In the genomic region with DNA sequence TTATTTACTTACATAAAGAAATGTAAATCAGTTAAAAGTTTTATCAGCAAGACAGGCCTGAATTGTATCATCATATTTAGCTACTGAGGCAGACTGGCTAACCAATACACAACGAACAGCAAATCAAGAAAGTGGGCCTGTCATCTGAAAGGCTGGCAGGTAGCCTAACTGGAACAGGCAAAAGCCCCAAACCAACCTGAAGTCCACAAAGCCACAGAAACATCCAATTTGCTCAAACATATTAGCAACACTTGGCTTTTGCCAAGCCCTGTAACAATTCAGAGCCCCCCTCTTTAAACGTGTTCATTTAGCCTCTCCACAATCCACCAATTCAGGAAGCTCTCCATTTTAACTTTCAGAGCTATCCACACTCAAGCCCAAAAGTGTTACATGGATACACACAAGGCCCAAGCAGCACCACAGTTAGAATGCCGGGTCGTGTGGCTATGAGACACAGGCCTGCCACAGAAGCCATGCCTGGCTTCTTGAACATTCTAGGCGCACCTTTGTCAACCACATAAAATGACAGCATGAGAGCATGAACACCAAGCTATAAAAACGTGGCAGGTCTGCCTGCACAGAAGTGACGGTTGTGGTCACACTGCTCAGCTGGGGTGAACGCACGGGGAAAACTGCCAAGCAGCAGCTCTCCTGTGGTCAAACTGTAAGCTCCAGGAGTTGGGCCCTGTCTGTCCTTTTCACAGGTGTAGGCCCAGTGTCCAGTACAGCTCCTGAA, we compare ENCODE assay signal across 10 cellular contexts. TPM values are rescaled to one million over a fixed set of nuclear protein-coding genes. Genes with fewer than 3 reads are reported as not detected.
DNase-seq lines count a peak whose midpoint lies in the region; ATAC-seq and TF ChIP-seq lines count a peak whose summit lies in the region.
"Had no signal": no experiment of that assay in that cellular context is flagged by ENCODE, and none has a peak within 500 bp of the region (broad histone marks: within the 10 kb centered on the region; RNA-seq: fewer than 3 reads in every experiment).

No MANE protein-coding gene starts in this region.

- peaks cover 45 to 51% of the 10 kb centered on the region in 2 donors for H3K36me3 Mint-ChIP-seq in CD14-positive monocyte
- H3K36me3 Mint-ChIP-seq in activated CD8-positive, alpha-beta memory T cell treated with anti-CD3 and anti-CD28 coated beads, Interleukin-2, amount 10 ng/mL, durations not matched to agents 7 days and 5 days, result peaks cover 50% of the 10 kb centered on the region

- H3K4me3 ChIP-seq in H7 (ENCODE audit: insufficient read depth, low read depth, low read length), result no peak overlapping the region
- H3K4me3 ChIP-seq: MG63 had no signal

- H3K27ac Mint-ChIP-seq in CD14-positive monocyte, result peak overlapping the region in 5 of 7 donors; percentile 54 to 78 (median 65)
- peak overlapping the region; percentile 94 for H3K27ac Mint-ChIP-seq in activated CD8-positive, alpha-beta memory T cell treated with anti-CD3 and anti-CD28 coated beads, Interleukin-2, amount 10 ng/mL, durations not matched to agents 7 days and 5 days

- DNase-seq in CD14-positive monocyte (ENCODE audit: low spot score), result no peak
- DNase-seq in activated CD8-positive, alpha-beta memory T cell treated with anti-CD3 and anti-CD28 coated beads, Interleukin-2, amount 10 ng/mL, durations not matched to agents 7 days and 5 days, result peak; percentile 82
- DNase-seq in NCI-H510A (lab: John Stamatoyannopoulos, UW), result no peak
- no peak for DNase-seq in H7
- no peak for DNase-seq in left colon
- DNase-seq: DMS79 treated with DMSO at 0.1 percent for 48 hours, MG63 had no signal

- no peaks in the 10 kb centered on the region for H3K36me3 ChIP-seq in H7 (replicated peaks; ENCODE audit: control insufficient read depth, insufficient read depth, low read length)

- intact Hi-C loops in CD14-positive monocyte (cut with micrococcal nuclease) (loop anchor here in 1 of 2 donors (1.0 kb wide), 1 partner anchor 8 kb away; no protein-coding TSS in a partner anchor), left colon (cut with DNase I, micrococcal nuclease) (no loop called here)

- ATAC-seq in HG02938 (IDR thresholded peaks at IDR 0.05; ENCODE audit: unreplicated experiment) (peak; percentile 40), GM18517 (IDR thresholded peaks at IDR 0.05; ENCODE audit: unreplicated experiment) (no peak), left colon (no peak)
- ATAC-seq in activated CD8-positive, alpha-beta memory T cell treated with anti-CD3 and anti-CD28 coated beads, Interleukin-2, amount 10 ng/mL, durations not matched to agents 7 days and 5 days, result peak; percentile 68

- H3K9me3 Mint-ChIP-seq in CD14-positive monocyte, result no peaks in the 10 kb centered on the region
- no peaks in the 10 kb centered on the region for H3K9me3 Mint-ChIP-seq in activated CD8-positive, alpha-beta memory T cell treated with anti-CD3 and anti-CD28 coated beads, Interleukin-2, amount 10 ng/mL, durations not matched to agents 7 days and 5 days (ENCODE audit: low read depth)

- CTCF ChIA-PET in activated CD8-positive, alpha-beta memory T cell treated with anti-CD3 and anti-CD28 coated beads, Interleukin-2, amount 10 ng/mL, durations not matched to agents 7 days and 5 days (lab: Charles Lee), result interaction anchor here (0.5 to 17.5 kb wide), 13 partner anchors 9 to 108 kb away, joined by 3 to 414 read pairs (median 4); no protein-coding TSS in a partner anchor

- H3K27ac ChIP-seq in layer of hippocampus (ENCODE audit: low read depth, low read length), result peak overlapping the region; percentile 4

- no peaks in the 10 kb centered on the region for H3K27me3 ChIP-seq in layer of hippocampus (ENCODE audit: control insufficient read depth, insufficient read depth, low read length)
- no peaks in the 10 kb centered on the region for H3K27me3 ChIP-seq in H7 (ENCODE audit: control insufficient read depth, insufficient read depth, low read length)
- H3K27me3 ChIP-seq: MG63 had no signal

- no peak overlapping the region for H3K4me3 Mint-ChIP-seq in CD14-positive monocyte
- peak overlapping the region; percentile 49 for H3K4me3 Mint-ChIP-seq in activated CD8-positive, alpha-beta memory T cell treated with anti-CD3 and anti-CD28 coated beads, Interleukin-2, amount 10 ng/mL, durations not matched to agents 7 days and 5 days

- TF ChIP-seq CTCF in CD14-positive monocyte (IDR thresholded peaks at IDR 0.05), result no peak

- peaks cover 0 to 2% (median 0%) of the 10 kb centered on the region in 3 donors for H3K27me3 Mint-ChIP-seq in CD14-positive monocyte (ENCODE audit: low read depth in 3 of 3)
- no peaks in the 10 kb centered on the region for H3K27me3 Mint-ChIP-seq in activated CD8-positive, alpha-beta memory T cell treated with anti-CD3 and anti-CD28 coated beads, Interleukin-2, amount 10 ng/mL, durations not matched to agents 7 days and 5 days

- H3K4me1 Mint-ChIP-seq in CD14-positive monocyte, result peaks cover 55% of the 10 kb centered on the region
- peaks cover 61% of the 10 kb centered on the region for H3K4me1 Mint-ChIP-seq in activated CD8-positive, alpha-beta memory T cell treated with anti-CD3 and anti-CD28 coated beads, Interleukin-2, amount 10 ng/mL, durations not matched to agents 7 days and 5 days

RNA-seq across cellular contexts. Expression of gene CD34, which starts 49.3 kb away (rescaled TPM):
- not detected for polyA plus RNA-seq in CD14-positive monocyte
- under 1 TPM; 0.02 to 0.06 TPM for total RNA-seq in activated CD8-positive, alpha-beta memory T cell treated with anti-CD3 and anti-CD28 coated beads, Interleukin-2, amount 10 ng/mL, durations not matched to agents 7 days and 5 days
- not detected in 2 replicates for total RNA-seq in H7 (2014; rRNA removed; shearing (Covaris generic))
- total RNA-seq in left colon, result 10 to 100 TPM in 1 of 2 donors, 1 to 10 TPM in 1; 8.3 to 15.2 TPM

Comparison
In these comparisons a context has a peak if more than half of its experiments do, and no peak if none do; other contexts are left out.
1. ATAC-seq: peak in HG02938 (single experiment) and activated CD8-positive, alpha-beta memory T cell treated with anti-CD3 and anti-CD28 coated beads, Interleukin-2, amount 10 ng/mL, durations not matched to agents 7 days and 5 days (single experiment); none in GM18517 (single experiment) and left colon (single experiment).